In the genomic region with DNA sequence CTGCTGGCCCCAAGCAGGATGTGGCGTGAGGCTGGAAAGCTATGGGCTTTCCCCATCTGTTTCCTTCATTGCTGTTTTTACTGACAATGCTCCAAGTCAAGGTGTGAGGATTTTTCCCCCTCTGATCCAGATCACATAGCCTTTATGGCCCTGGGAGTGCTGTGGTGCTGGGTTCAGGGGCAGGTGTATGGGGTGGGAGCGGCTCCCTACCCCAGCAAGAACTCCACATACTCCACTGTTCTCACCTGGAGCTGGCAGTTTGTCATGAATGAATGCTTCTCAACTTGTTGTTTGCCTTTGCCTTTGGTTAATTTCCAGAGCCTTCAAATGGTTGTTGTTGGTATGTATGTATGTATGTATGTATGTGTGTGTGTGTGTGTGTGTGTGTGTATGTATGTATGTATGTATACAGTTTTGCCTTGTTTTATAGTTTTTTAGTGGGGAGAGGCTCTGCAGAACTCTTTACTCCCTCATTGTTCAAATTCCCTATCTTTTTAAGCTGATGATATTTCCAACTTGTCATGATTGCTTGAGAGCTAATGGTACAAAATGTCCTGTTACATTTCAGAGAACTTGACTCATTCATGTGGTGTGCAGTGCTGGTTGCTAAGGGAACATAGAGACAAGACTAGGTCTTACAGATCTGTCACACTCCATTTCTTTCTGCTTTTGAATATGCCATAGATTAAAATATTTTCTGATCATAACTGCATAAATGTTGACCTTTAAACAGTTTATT, we compare ENCODE assay signal across 16 cellular contexts. TPM values are rescaled to one million over a fixed set of nuclear protein-coding genes. Genes with fewer than 3 reads are reported as not detected.
DNase-seq lines count a peak whose midpoint lies in the region; ATAC-seq, FAIRE-seq and TF ChIP-seq lines count a peak whose summit lies in the region.
"Had no signal": no experiment of that assay in that cellular context is flagged by ENCODE, and none has a peak within 500 bp of the region (broad histone marks: within the 10 kb centered on the region; RNA-seq: fewer than 3 reads in every experiment).

No MANE protein-coding gene starts in this region.

- no peak overlapping the region for H3K4me3 ChIP-seq in skeletal muscle satellite cell (ENCODE audit: low read length)
- H3K4me3 ChIP-seq: lung had no signal

- H3K27me3 ChIP-seq in skeletal muscle satellite cell (ENCODE audit: control insufficient read depth, insufficient read depth, low read length) = peaks cover 4% of the 10 kb centered on the region

- H3K36me3 ChIP-seq in skeletal muscle satellite cell (ENCODE audit: insufficient read depth, low read length) = no peaks in the 10 kb centered on the region

- no peaks in the 10 kb centered on the region for H3K9me3 ChIP-seq in skeletal muscle satellite cell (replicated peaks; ENCODE audit: low read length)

- peaks cover 34% of the 10 kb centered on the region for H3K4me1 ChIP-seq in skeletal muscle satellite cell (ENCODE audit: control insufficient read depth, insufficient read depth, low read length)

- intact Hi-C loops in left ventricle myocardium superior (cut with micrococcal nuclease) = no loop called here

- H3K4me2 ChIP-seq in skeletal muscle satellite cell (ENCODE audit: low read length) = peak overlapping the region; percentile 52

- no peak for TF ChIP-seq CTCF in D721Med (IDR thresholded peaks at IDR 0.05; ENCODE audit: insufficient read depth, missing control alignments)

- peak overlapping the region; percentile 61 for H3K9ac ChIP-seq in skeletal muscle satellite cell (ENCODE audit: low read depth, low read length)

- peak overlapping the region; percentile 88 for H3K27ac ChIP-seq in cingulate gyrus (ENCODE audit: low read depth, low read length)

- DNase-seq in LHCN-M2 (ENCODE audit: low read depth) = peak; percentile 97
- DNase-seq in left ventricle myocardium superior = no peak
- DNase-seq in DMS53 treated with DMSO at 0.1 percent for 48 hours (lab: John Stamatoyannopoulos, UW; ENCODE audit: unreplicated experiment) = no peak
- no peak for DNase-seq in HuH-7.5 (ENCODE audit: low spot score)
- no peak for DNase-seq in D721Med (ENCODE audit: insufficient read length, low spot score)
- no peak for DNase-seq in H4 (ENCODE audit: low spot score)
- DNase-seq: activated naive CD8-positive, alpha-beta T cell treated with anti-CD3 and anti-CD28 coated beads, Interleukin-2, amount 50 U/mL, for 24 hours; CD8-positive, alpha-beta T cell; Kasumi-1; NCI-H2171 treated with DMSO at 0.1 percent for 48 hours; retina; T1000 had no signal

- peak; percentile 91 for ATAC-seq in left ventricle myocardium superior
- ATAC-seq: activated naive CD8-positive, alpha-beta T cell treated with anti-CD3 and anti-CD28 coated beads, Interleukin-2, amount 50 U/mL, for 24 hours; CD8-positive, alpha-beta T cell; Panc1 had no signal

- FAIRE-seq in D721Med (lab: Jason Lieb, UNC) = no peak

RNA-seq across cellular contexts. Expression of gene ASPG, which starts 36.6 kb away (rescaled TPM):
- 0.19 and 0.34 TPM in 2 replicates for total RNA-seq in LHCN-M2 (2014; rRNA removed)
- not detected for polyA plus RNA-seq in LHCN-M2 (2012)
- 28.2 TPM for total RNA-seq in left ventricle myocardium superior
- not detected in 2 replicates for total RNA-seq in skeletal muscle satellite cell (2012; rRNA removed)
- not detected in 2 replicates for total RNA-seq in H4 (2014; rRNA removed; shearing (Covaris generic))
- total RNA-seq: CD8-positive, alpha-beta T cell had no signal

Comparison
In these comparisons a context has a peak if more than half of its experiments do, and no peak if none do; other contexts are left out.
1. RNA of gene ASPG, which starts 36.6 kb away (total RNA-seq): 28.2 TPM in left ventricle myocardium superior (single experiment); 0.19 to 0.34 TPM in LHCN-M2 and not detected in H4; every median in the first group is over 10 times any median in the second.